ENCODE assay signal across 30 cellular contexts in the genomic region with DNA sequence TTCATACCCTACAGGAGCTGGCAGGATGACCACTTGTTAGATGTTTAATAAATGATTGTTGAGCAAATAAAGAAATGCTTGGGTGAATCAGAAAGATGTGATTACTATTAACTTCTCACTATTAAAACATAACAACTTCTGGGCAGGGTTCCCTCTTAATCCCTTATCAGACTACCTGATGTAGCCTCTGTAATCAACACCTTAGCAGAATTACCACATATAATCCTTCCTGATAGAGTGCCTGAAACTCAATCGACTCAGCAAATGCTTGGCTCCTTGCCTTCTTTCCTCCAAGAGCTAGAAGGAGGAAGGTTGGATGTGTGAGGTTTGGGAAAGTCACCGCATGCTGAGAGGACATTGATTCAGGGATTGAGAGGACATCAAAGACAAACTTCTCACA. TPM values are rescaled to one million over a fixed set of nuclear protein-coding genes. Genes with fewer than 3 reads are reported as not detected.
"Had no signal": no experiment of that assay in that cellular context is flagged by ENCODE, and none has a peak within 500 bp of the region (broad histone marks: within the 10 kb centered on the region; RNA-seq: fewer than 3 reads in every experiment).

No MANE protein-coding gene starts in this region.

- DNase-seq: activated CD4-positive, alpha-beta memory T cell treated with anti-CD3 and anti-CD28 coated beads, Interleukin-2, amount 10 ng/mL, durations not matched to agents 7 days and 5 days; activated CD4-positive, alpha-beta T cell treated with anti-CD3 and anti-CD28 coated beads for 1 hour; activated CD4-positive, alpha-beta T cell treated with anti-CD3 and anti-CD28 coated beads for 4 hours; activated CD4-positive, alpha-beta T cell treated with anti-CD3 and anti-CD28 coated beads, Interleukin-2, amount 10 ng/mL, durations not matched to agents 7 days and 5 days; activated CD4-positive, alpha-beta T cell treated with anti-CD3 and anti-CD28 coated beads, Interleukin-2, amount 50 U/mL, for 4 hours; activated CD8-positive, alpha-beta memory T cell treated with anti-CD3 and anti-CD28 coated beads, Interleukin-2, amount 50 U/mL, for 48 hours; activated gamma-delta T cell; activated naive CD4-positive, alpha-beta T cell; activated naive CD4-positive, alpha-beta T cell treated with anti-CD3 and anti-CD28 coated beads, Interleukin-2, amount 10 ng/mL, durations not matched to agents 7 days and 5 days; activated naive CD8-positive, alpha-beta T cell treated with anti-CD3 and anti-CD28 coated beads, Interleukin-2, amount 10 ng/mL, durations not matched to agents 7 days and 5 days; activated T-cell treated with anti-CD3 and anti-CD28 coated beads for 4 hours; activated T-cell treated with anti-CD3 and anti-CD28 coated beads, Interleukin-2, amount 50 U/mL, for 24 hours; activated T-cell treated with anti-CD3 and anti-CD28 coated beads, Interleukin-2, amount 50 U/mL, for 72 hours; dorsolateral prefrontal cortex; effector memory CD4-positive, alpha-beta T cell; erythroblast; esophagus squamous epithelium; foreskin melanocyte; heart right ventricle; T-helper 2 cell had no signal

- H3K4me1 ChIP-seq: ascending aorta, breast epithelium, gastroesophageal sphincter, heart right ventricle had no signal

- H3K9me3 ChIP-seq: ascending aorta, breast epithelium, esophagus squamous epithelium, gastroesophageal sphincter had no signal

- H3K27me3 ChIP-seq: ascending aorta, breast epithelium, esophagus squamous epithelium, gastroesophageal sphincter, heart right ventricle had no signal

- H3K36me3 ChIP-seq: ascending aorta, breast epithelium, esophagus squamous epithelium, gastroesophageal sphincter, heart right ventricle had no signal

- H3K4me3 ChIP-seq: ascending aorta, breast epithelium, coronary artery, dorsolateral prefrontal cortex, esophagus squamous epithelium, gastroesophageal sphincter, heart right ventricle had no signal

- ATAC-seq: activated naive CD4-positive, alpha-beta T cell treated with anti-CD3 and anti-CD28 coated beads, Interleukin-2, amount 50 U/mL, for 72 hours; activated T-cell treated with anti-CD3 and anti-CD28 coated beads, Interleukin-2, amount 50 U/mL, for 72 hours; gastroesophageal sphincter; heart right ventricle; WTC11 had no signal

- H3K27ac ChIP-seq: ascending aorta, breast epithelium, coronary artery, dorsolateral prefrontal cortex, esophagus squamous epithelium, gastroesophageal sphincter, heart right ventricle had no signal

RNA-seq across cellular contexts. Expression of gene DSCAM, which starts 34.8 kb away (rescaled TPM):
- total RNA-seq: activated CD4-positive, alpha-beta memory T cell treated with anti-CD3 and anti-CD28 coated beads, Interleukin-2, amount 10 ng/mL, durations not matched to agents 7 days and 5 days; activated CD4-positive, alpha-beta T cell treated with anti-CD3 and anti-CD28 coated beads, Interleukin-2, amount 10 ng/mL, durations not matched to agents 7 days and 5 days; activated naive CD4-positive, alpha-beta T cell treated with anti-CD3 and anti-CD28 coated beads, Interleukin-2, amount 50 U/mL, for 72 hours; activated naive CD8-positive, alpha-beta T cell treated with anti-CD3 and anti-CD28 coated beads, Interleukin-2, amount 10 ng/mL, durations not matched to agents 7 days and 5 days; activated T-cell treated with anti-CD3 and anti-CD28 coated beads, Interleukin-2, amount 50 U/mL, for 72 hours; ascending aorta; cardiac septum; fibroblast of villous mesenchyme; gastroesophageal sphincter; glomerular endothelial cell; T-helper 1 cell treated with Interleukin-12 subunit alpha and Interleukin-12 subunit beta and Interleukin-4 antibody, amounts not matched to agents 30 ng/mL and 1 ng/mL, for 36 hours had no signal
